1 cellular context compared by ENCODE assay signal in the genomic region with DNA sequence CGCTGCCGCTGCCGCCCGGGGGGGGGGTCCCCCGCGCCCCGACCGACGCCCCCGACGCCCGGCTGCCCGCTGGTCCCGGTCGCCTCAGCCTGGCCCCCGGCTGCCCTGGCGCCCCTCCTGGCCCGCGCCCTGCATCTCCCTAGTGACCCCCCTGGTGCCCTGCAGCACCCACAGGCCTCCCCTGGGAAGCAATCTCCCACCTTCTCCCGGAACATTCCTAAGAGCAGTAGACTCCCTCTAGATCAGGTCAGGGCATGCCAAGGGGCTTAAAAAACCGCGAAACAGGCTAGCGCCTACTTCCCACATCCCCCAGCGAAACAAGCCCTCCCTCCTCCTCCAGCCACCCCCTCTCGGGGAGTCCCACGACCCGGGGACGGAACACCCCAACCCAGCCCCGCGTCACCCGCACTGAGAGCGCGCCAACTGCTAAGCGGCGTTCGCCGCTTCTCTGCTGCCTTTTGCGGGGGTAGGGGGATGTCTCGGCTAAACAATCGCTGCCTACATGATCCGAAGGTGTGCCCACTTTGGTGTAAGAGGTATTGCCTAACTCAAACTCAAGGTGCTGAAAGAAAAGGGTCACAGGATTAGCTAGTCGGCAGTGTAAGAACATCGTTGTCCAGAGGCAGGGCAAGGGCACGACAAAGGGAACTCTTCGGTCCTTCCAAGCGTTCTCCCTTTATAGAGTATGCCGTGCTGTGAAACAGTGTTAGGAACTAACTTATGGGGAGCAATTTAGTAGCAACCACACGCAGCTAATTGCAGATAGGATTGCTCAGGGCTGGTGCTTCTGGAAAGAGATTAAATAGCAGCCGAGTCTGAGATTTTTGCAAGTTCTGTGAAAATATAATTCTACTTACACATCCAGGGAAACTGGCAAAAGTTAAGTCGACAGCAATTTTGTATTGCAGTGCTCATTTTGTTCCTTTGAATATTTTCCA.
TF ChIP-seq lines count a peak whose summit lies in the region.

No MANE protein-coding gene starts in this region.

TF ChIP-seq in H1, 55 proteins besides CTCF, POLR2A, EP300 and RAD21:
- TF ChIP-seq YY1 (IDR thresholded peaks at IDR 0.05; ENCODE audit: low read depth, low read length): no peak
- TF ChIP-seq RBBP5 (IDR thresholded peaks at IDR 0.05; ENCODE audit: borderline replicate concordance, low read depth, low read length): no peak
- TF ChIP-seq CREB1 (IDR thresholded peaks at IDR 0.05): no peak
- TF ChIP-seq RNF2 (IDR thresholded peaks at IDR 0.05; ENCODE audit: borderline replicate concordance, low read depth, low read length, missing control alignments, poor library complexity, severe bottlenecking): no peak
- no peak for TF ChIP-seq CHD2 (IDR thresholded peaks at IDR 0.05; ENCODE audit: low read length)
- TF ChIP-seq SAP30 (IDR thresholded peaks at IDR 0.05; ENCODE audit: insufficient read depth, insufficient replicate concordance, low read length): no peak
- TF ChIP-seq BACH1 (IDR thresholded peaks at IDR 0.05; ENCODE audit: low read length): no peak
- TF ChIP-seq POLR2AphosphoS5 (IDR thresholded peaks at IDR 0.05; ENCODE audit: low read depth, low read length): no peak
- TF ChIP-seq ZNF274 (IDR thresholded peaks at IDR 0.05; ENCODE audit: borderline replicate concordance, extremely low read depth, low read length): no peak
- no peak for TF ChIP-seq SP4 (IDR thresholded peaks at IDR 0.05; ENCODE audit: low read length)
- TF ChIP-seq SP1 (IDR thresholded peaks at IDR 0.05; ENCODE audit: low read depth, low read length): no peak
- peak; percentile 73 for TF ChIP-seq EZH2 (IDR thresholded peaks at IDR 0.05; ENCODE audit: low read depth, low read length, severe bottlenecking)
- no peak for TF ChIP-seq GABPA (IDR thresholded peaks at IDR 0.05; ENCODE audit: borderline replicate concordance, insufficient read depth, low read length)
- no peak for TF ChIP-seq BCL11A (IDR thresholded peaks at IDR 0.05; ENCODE audit: low read depth in 2 of 2, low read length in 2 of 2)
- peak; percentile 25 for TF ChIP-seq TAF7 (optimal IDR thresholded peaks at IDR 0.05; ENCODE audit: borderline replicate concordance, low read depth, low read length)
- TF ChIP-seq TCF12 (IDR thresholded peaks at IDR 0.05; ENCODE audit: low read depth, low read length): no peak
- no peak; the same call in 1 of the 2 replicates for TF ChIP-seq PHF8 (conservative IDR thresholded peaks at IDR 0.05; ENCODE audit: low read depth, low read length)
- 0 out of 4 replicates have a peak, but pooled peaks of 1 of the 2 experiments have one; percentile 13 for TF ChIP-seq HDAC2 (IDR thresholded peaks at IDR 0.05; ENCODE audit: borderline replicate concordance in 1 of 2, low read depth in 2 of 2, low read length in 2 of 2)
- TF ChIP-seq EGR1 (IDR thresholded peaks at IDR 0.05; ENCODE audit: borderline replicate concordance, low read depth, low read length): no peak
- no peak for TF ChIP-seq NRF1 (IDR thresholded peaks at IDR 0.05; ENCODE audit: low read depth, low read length)
- TF ChIP-seq, protein P1, sequence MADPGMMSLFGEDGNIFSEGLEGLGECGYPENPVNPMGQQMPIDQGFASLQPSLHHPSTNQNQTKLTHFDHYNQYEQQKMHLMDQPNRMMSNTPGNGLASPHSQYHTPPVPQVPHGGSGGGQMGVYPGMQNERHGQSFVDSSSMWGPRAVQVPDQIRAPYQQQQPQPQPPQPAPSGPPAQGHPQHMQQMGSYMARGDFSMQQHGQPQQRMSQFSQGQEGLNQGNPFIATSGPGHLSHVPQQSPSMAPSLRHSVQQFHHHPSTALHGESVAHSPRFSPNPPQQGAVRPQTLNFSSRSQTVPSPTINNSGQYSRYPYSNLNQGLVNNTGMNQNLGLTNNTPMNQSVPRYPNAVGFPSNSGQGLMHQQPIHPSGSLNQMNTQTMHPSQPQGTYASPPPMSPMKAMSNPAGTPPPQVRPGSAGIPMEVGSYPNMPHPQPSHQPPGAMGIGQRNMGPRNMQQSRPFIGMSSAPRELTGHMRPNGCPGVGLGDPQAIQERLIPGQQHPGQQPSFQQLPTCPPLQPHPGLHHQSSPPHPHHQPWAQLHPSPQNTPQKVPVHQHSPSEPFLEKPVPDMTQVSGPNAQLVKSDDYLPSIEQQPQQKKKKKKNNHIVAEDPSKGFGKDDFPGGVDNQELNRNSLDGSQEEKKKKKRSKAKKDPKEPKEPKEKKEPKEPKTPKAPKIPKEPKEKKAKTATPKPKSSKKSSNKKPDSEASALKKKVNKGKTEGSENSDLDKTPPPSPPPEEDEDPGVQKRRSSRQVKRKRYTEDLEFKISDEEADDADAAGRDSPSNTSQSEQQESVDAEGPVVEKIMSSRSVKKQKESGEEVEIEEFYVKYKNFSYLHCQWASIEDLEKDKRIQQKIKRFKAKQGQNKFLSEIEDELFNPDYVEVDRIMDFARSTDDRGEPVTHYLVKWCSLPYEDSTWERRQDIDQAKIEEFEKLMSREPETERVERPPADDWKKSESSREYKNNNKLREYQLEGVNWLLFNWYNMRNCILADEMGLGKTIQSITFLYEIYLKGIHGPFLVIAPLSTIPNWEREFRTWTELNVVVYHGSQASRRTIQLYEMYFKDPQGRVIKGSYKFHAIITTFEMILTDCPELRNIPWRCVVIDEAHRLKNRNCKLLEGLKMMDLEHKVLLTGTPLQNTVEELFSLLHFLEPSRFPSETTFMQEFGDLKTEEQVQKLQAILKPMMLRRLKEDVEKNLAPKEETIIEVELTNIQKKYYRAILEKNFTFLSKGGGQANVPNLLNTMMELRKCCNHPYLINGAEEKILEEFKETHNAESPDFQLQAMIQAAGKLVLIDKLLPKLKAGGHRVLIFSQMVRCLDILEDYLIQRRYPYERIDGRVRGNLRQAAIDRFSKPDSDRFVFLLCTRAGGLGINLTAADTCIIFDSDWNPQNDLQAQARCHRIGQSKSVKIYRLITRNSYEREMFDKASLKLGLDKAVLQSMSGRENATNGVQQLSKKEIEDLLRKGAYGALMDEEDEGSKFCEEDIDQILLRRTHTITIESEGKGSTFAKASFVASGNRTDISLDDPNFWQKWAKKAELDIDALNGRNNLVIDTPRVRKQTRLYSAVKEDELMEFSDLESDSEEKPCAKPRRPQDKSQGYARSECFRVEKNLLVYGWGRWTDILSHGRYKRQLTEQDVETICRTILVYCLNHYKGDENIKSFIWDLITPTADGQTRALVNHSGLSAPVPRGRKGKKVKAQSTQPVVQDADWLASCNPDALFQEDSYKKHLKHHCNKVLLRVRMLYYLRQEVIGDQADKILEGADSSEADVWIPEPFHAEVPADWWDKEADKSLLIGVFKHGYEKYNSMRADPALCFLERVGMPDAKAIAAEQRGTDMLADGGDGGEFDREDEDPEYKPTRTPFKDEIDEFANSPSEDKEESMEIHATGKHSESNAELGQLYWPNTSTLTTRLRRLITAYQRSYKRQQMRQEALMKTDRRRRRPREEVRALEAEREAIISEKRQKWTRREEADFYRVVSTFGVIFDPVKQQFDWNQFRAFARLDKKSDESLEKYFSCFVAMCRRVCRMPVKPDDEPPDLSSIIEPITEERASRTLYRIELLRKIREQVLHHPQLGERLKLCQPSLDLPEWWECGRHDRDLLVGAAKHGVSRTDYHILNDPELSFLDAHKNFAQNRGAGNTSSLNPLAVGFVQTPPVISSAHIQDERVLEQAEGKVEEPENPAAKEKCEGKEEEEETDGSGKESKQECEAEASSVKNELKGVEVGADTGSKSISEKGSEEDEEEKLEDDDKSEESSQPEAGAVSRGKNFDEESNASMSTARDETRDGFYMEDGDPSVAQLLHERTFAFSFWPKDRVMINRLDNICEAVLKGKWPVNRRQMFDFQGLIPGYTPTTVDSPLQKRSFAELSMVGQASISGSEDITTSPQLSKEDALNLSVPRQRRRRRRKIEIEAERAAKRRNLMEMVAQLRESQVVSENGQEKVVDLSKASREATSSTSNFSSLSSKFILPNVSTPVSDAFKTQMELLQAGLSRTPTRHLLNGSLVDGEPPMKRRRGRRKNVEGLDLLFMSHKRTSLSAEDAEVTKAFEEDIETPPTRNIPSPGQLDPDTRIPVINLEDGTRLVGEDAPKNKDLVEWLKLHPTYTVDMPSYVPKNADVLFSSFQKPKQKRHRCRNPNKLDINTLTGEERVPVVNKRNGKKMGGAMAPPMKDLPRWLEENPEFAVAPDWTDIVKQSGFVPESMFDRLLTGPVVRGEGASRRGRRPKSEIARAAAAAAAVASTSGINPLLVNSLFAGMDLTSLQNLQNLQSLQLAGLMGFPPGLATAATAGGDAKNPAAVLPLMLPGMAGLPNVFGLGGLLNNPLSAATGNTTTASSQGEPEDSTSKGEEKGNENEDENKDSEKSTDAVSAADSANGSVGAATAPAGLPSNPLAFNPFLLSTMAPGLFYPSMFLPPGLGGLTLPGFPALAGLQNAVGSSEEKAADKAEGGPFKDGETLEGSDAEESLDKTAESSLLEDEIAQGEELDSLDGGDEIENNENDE (IDR thresholded peaks at IDR 0.05; ENCODE audit: insufficient replicate concordance, low read length): no peak
- TF ChIP-seq MAX (IDR thresholded peaks at IDR 0.05): no peak
- no peak for TF ChIP-seq JUND (IDR thresholded peaks at IDR 0.05; ENCODE audit: low read length)
- no peak for TF ChIP-seq KDM5A (IDR thresholded peaks at IDR 0.05; ENCODE audit: low read length)
- no peak for TF ChIP-seq MAFK (IDR thresholded peaks at IDR 0.05; ENCODE audit: low read depth, low read length)
- TF ChIP-seq KDM4A (IDR thresholded peaks at IDR 0.05; ENCODE audit: low read depth, low read length, severe bottlenecking): peak; percentile 42
- no peak for TF ChIP-seq JUN (IDR thresholded peaks at IDR 0.05; ENCODE audit: low read depth, low read length)
- no peak for TF ChIP-seq CHD1 (IDR thresholded peaks at IDR 0.05; ENCODE audit: low read depth, low read length)
- no peak for TF ChIP-seq BRCA1 (IDR thresholded peaks at IDR 0.05; ENCODE audit: low read depth, low read length)
- TF ChIP-seq SIRT6 (IDR thresholded peaks at IDR 0.05; ENCODE audit: low read length): no peak
- no peak for TF ChIP-seq GTF2F1 (IDR thresholded peaks at IDR 0.05; ENCODE audit: borderline replicate concordance, low read depth, low read length)
- TF ChIP-seq POU5F1 (IDR thresholded peaks at IDR 0.05; ENCODE audit: low read depth, low read length): no peak
- no peak for TF ChIP-seq CBX8 (IDR thresholded peaks at IDR 0.05; ENCODE audit: borderline replicate concordance, low read depth, low read length)
- TF ChIP-seq TAF1 (IDR thresholded peaks at IDR 0.05; ENCODE audit: low read depth, low read length): 0 out of 2 replicates have a peak, but pooled peaks have one; percentile 19
- no peak for TF ChIP-seq CTBP2 (IDR thresholded peaks at IDR 0.05; ENCODE audit: borderline replicate concordance, insufficient read depth, insufficient read length, low read length)
- TF ChIP-seq USF2 (IDR thresholded peaks at IDR 0.05; ENCODE audit: low read length): no peak
- TF ChIP-seq FOSL1 (IDR thresholded peaks at IDR 0.05; ENCODE audit: insufficient read depth, low read depth, low read length): no peak
- TF ChIP-seq HDAC6 (IDR thresholded peaks at IDR 0.05; ENCODE audit: low read depth, low read length): no peak
- TF ChIP-seq ASH2L (IDR thresholded peaks at IDR 0.05; ENCODE audit: low read length): peak; percentile 64
- TF ChIP-seq RFX5 (IDR thresholded peaks at IDR 0.05; ENCODE audit: borderline replicate concordance, low read depth, low read length): no peak
- TF ChIP-seq ATF3 (IDR thresholded peaks at IDR 0.05; ENCODE audit: insufficient read depth, low read depth, low read length): no peak
- no peak for TF ChIP-seq NANOG (IDR thresholded peaks at IDR 0.05; ENCODE audit: insufficient read depth, low read depth, low read length, poor library complexity, severe bottlenecking)
- TF ChIP-seq SIX5 (IDR thresholded peaks at IDR 0.05; ENCODE audit: low read depth, low read length): no peak
- TF ChIP-seq SUZ12 (IDR thresholded peaks at IDR 0.05; ENCODE audit: low read length): peak; percentile 91
- no peak for TF ChIP-seq SP2 (IDR thresholded peaks at IDR 0.05; ENCODE audit: low read length)
- TF ChIP-seq, protein P2, sequence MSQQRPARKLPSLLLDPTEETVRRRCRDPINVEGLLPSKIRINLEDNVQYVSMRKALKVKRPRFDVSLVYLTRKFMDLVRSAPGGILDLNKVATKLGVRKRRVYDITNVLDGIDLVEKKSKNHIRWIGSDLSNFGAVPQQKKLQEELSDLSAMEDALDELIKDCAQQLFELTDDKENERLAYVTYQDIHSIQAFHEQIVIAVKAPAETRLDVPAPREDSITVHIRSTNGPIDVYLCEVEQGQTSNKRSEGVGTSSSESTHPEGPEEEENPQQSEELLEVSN (IDR thresholded peaks at IDR 0.05): no peak
- no peak for TF ChIP-seq TEAD4 (IDR thresholded peaks at IDR 0.05; ENCODE audit: low read depth, low read length)
- TF ChIP-seq, protein P3, sequence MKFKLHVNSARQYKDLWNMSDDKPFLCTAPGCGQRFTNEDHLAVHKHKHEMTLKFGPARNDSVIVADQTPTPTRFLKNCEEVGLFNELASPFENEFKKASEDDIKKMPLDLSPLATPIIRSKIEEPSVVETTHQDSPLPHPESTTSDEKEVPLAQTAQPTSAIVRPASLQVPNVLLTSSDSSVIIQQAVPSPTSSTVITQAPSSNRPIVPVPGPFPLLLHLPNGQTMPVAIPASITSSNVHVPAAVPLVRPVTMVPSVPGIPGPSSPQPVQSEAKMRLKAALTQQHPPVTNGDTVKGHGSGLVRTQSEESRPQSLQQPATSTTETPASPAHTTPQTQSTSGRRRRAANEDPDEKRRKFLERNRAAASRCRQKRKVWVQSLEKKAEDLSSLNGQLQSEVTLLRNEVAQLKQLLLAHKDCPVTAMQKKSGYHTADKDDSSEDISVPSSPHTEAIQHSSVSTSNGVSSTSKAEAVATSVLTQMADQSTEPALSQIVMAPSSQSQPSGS (IDR thresholded peaks at IDR 0.05; ENCODE audit: low read length): no peak
- TF ChIP-seq CBX5 (IDR thresholded peaks at IDR 0.05; ENCODE audit: low read depth, low read length): no peak
- TF ChIP-seq RXRA (IDR thresholded peaks at IDR 0.05; ENCODE audit: insufficient read depth, low read depth, low read length): no peak
- TF ChIP-seq CEBPB (IDR thresholded peaks at IDR 0.05; ENCODE audit: low read depth, low read length): peak; percentile 88
- TF ChIP-seq SIN3A (conservative IDR thresholded peaks at IDR 0.05 in 1 of 2, IDR thresholded peaks at IDR 0.05 in 1 of 2; ENCODE audit: low read depth in 1 of 2, low read length in 2 of 2): no peak
- no peak for TF ChIP-seq KDM1A (IDR thresholded peaks at IDR 0.05; ENCODE audit: borderline replicate concordance, low read length)
- no peak for TF ChIP-seq SRF (IDR thresholded peaks at IDR 0.05; ENCODE audit: low read depth, low read length)
- no peak for TF ChIP-seq TBP (IDR thresholded peaks at IDR 0.05; ENCODE audit: low read depth, low read length)
